Comparison of ENCODE assay signal across 8 cellular contexts in the genomic region with DNA sequence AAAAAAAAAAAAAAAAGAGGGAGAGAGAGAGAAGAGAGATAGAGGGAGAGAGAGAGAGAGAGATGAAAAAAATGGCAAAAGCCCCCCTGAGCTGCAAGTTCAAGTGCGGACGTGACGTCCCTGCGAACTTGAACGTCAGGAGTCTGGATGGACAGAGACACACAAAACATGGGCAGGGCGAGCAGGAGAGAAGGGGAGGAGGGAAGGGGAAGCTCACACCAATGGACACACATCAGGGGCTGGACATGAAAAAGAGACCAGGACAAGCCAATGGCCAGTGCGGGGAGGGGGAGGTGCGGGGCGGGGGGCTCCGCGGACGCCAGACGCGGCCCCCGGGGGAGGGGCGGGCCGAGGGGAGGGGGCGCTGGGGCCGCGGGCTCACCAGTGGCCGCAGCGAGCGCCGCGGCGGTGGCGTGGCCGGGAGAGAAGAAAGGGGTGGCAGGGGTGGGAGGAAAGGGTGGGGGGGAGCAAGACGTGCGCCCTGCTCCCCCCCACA. TPM values are rescaled to one million over a fixed set of nuclear protein-coding genes. Genes with fewer than 3 reads are reported as not detected.
DNase-seq lines count a peak whose midpoint lies in the region; ATAC-seq and TF ChIP-seq lines count a peak whose summit lies in the region.

BCL11A (minus strand) TSS at position 159 of the 496 bp plus-strand sequence. CDS start 384 bp downstream, outside the sequence.

- H3K27ac ChIP-seq in CD4-positive, alpha-beta T cell (ENCODE audit: low read depth, low read length): no peak within 1 kb of the TSS
- no peak within 1 kb of the TSS for H3K27ac ChIP-seq in neuronal stem cell (replicated peaks; ENCODE audit: low read length)

- peak within 1 kb of the TSS; percentile 64 for H3K18ac ChIP-seq in neuronal stem cell (ENCODE audit: low read length)

- no peaks in the 10 kb centered on the region for H3K79me1 ChIP-seq in neuronal stem cell (ENCODE audit: low read depth, low read length)

- POLR2A ChIA-PET in CD4-positive, alpha-beta T cell (lab: Charles Lee): no interaction called here

- H2BK120ac ChIP-seq in neuronal stem cell (ENCODE audit: low read depth, low read length): no peak within 1 kb of the TSS

- no peak within 1 kb of the TSS for H2BK12ac ChIP-seq in neuronal stem cell (ENCODE audit: low read length)

- H3K27ac Mint-ChIP-seq in CD4-positive, alpha-beta T cell: peak within 1 kb of the TSS; percentile 42

- H3K36me3 Mint-ChIP-seq in CD4-positive, alpha-beta T cell (ENCODE audit: low read depth): peaks cover 8% of the 10 kb centered on the region

- H3K27me3 ChIP-seq in CD4-positive, alpha-beta T cell (ENCODE audit: control insufficient read depth, insufficient read depth, low read length): peaks cover 80% of the 10 kb centered on the region
- peaks cover 9 to 92% (median 66%) of the 10 kb centered on the region in 3 experiments for H3K27me3 ChIP-seq in neuronal stem cell (ENCODE audit: control insufficient read depth in 3 of 3, insufficient read depth in 3 of 3, low read depth in 1 of 3, low read length in 3 of 3)

- H3K4me3 Mint-ChIP-seq in CD4-positive, alpha-beta T cell: peak within 1 kb of the TSS; percentile 92

- H4K91ac ChIP-seq in neuronal stem cell (ENCODE audit: low read depth, low read length, poor library complexity): no peak within 1 kb of the TSS

- no peak within 1 kb of the TSS for H2AK5ac ChIP-seq in neuronal stem cell (ENCODE audit: low read depth, low read length)

- WGBS in neuronal stem cell (ENCODE audit: extremely low coverage in 2 of 2, insufficient read length in 2 of 2, insufficient replicate concordance in 1 of 2), 2 donors: no CpG with 5 or more reads among the region's 30 CpGs

- H3K9ac ChIP-seq in neuronal stem cell (ENCODE audit: low read depth, low read length, poor library complexity): peak within 1 kb of the TSS; percentile 53

- intact Hi-C loops in CD4-positive, alpha-beta T cell (cut with DNase I, micrococcal nuclease): loop anchor here (5.0 to 10.0 kb wide), 4 partner anchors 291 to 1529 kb away; no protein-coding TSS in a partner anchor

- H2BK5ac ChIP-seq in neuronal stem cell (ENCODE audit: low read length): peak within 1 kb of the TSS; percentile 39

- no peaks in the 10 kb centered on the region for H3K9me3 ChIP-seq in CD4-positive, alpha-beta T cell (ENCODE audit: control insufficient read depth, low read length)
- no peaks in the 10 kb centered on the region for H3K9me3 ChIP-seq in neuronal stem cell (replicated peaks in 1 of 2; ENCODE audit: control insufficient read depth in 2 of 2, insufficient read depth in 1 of 2, low read depth in 1 of 2, low read length in 2 of 2)

- peak within 1 kb of the TSS; percentile 4 for H3K14ac ChIP-seq in neuronal stem cell (ENCODE audit: low read length)

- DNase-seq in CD4-positive, alpha-beta T cell: no peak
- peak; percentile 93 for DNase-seq in NCI-H2171 treated with DMSO at 0.1 percent for 48 hours (lab: John Stamatoyannopoulos, UW)
- DNase-seq in foreskin fibroblast: peak; percentile 56 to 85
- no peak for DNase-seq in neuronal stem cell (ENCODE audit: low spot score)
- DNase-seq in stimulated activated CD4-positive, alpha-beta T cell treated with anti-CD3 and anti-CD28 coated beads, Interleukin-4, amount 100 ng/mL, for 24 hours: no peak
- no peak for DNase-seq in mesenteric fat pad (ENCODE audit: low spot score)

- H4K8ac ChIP-seq in neuronal stem cell (ENCODE audit: low read depth, low read length): no peak within 1 kb of the TSS

- peaks cover 51% of the 10 kb centered on the region for H3K4me1 Mint-ChIP-seq in CD4-positive, alpha-beta T cell (ENCODE audit: low read depth)

- H3K23ac ChIP-seq in neuronal stem cell (ENCODE audit: low read depth, low read length, poor library complexity): no peak within 1 kb of the TSS

- no peak for ATAC-seq in CD4-positive, alpha-beta T cell (ENCODE audit: poor library complexity)
- ATAC-seq in GM21717 (IDR thresholded peaks at IDR 0.05; ENCODE audit: unreplicated experiment): peak; percentile 0

- peak within 1 kb of the TSS; percentile 98 for H3K4me2 ChIP-seq in neuronal stem cell (ENCODE audit: insufficient read depth, low read length, poor library complexity, severe bottlenecking)

- H3K4me1 ChIP-seq in neuronal stem cell (ENCODE audit: control insufficient read depth in 2 of 2, insufficient read depth in 1 of 2, low read depth in 1 of 2, low read length in 2 of 2): peaks cover 14 to 28% of the 10 kb centered on the region in 2 donors

- CTCF ChIA-PET in CD4-positive, alpha-beta T cell (lab: Charles Lee): no interaction called here

- H3K36me3 ChIP-seq in neuronal stem cell (replicated peaks in 1 of 2; ENCODE audit: control insufficient read depth in 2 of 2, insufficient read depth in 2 of 2, low read length in 2 of 2): no peaks in the 10 kb centered on the region

- H3K4ac ChIP-seq in neuronal stem cell (ENCODE audit: low read length): no peak within 1 kb of the TSS

- H2BK15ac ChIP-seq in neuronal stem cell (ENCODE audit: low read length): no peak within 1 kb of the TSS

- H3K4me3 ChIP-seq in WI38 (ENCODE audit: low read depth, low read length) (peak within 1 kb of the TSS; percentile 67), foreskin fibroblast (ENCODE audit: low read depth in 1 of 2, low read length in 2 of 2) (peak within 1 kb of the TSS; percentile 74 to 79), neuronal stem cell (ENCODE audit: low read length in 2 of 2) (peak within 1 kb of the TSS; percentile 32 to 81)

- no peak for TF ChIP-seq CTCF in CD4-positive, alpha-beta T cell (IDR thresholded peaks at IDR 0.05)
- TF ChIP-seq CTCF in WI38 (IDR thresholded peaks at IDR 0.05; ENCODE audit: low read depth, low read length): no peak
- no peak for TF ChIP-seq CTCF in foreskin fibroblast (IDR thresholded peaks at IDR 0.05; ENCODE audit: low read depth, low read length)

- H3K27me3 Mint-ChIP-seq in CD4-positive, alpha-beta T cell: peaks cover 71% of the 10 kb centered on the region

- peak within 1 kb of the TSS; percentile 92 for H2AFZ ChIP-seq in neuronal stem cell (ENCODE audit: low read length)

- H3K9me3 Mint-ChIP-seq in CD4-positive, alpha-beta T cell: no peaks in the 10 kb centered on the region

RNA-seq across cellular contexts. Expression of gene BCL11A, which starts in this region (rescaled TPM):
- 1 to 10 TPM; 2.3 to 3.3 TPM for total RNA-seq in CD4-positive, alpha-beta T cell
- polyA plus RNA-seq in neuronal stem cell (2013, experiment 1 of 2): 0.11 TPM
- polyA plus RNA-seq in neuronal stem cell (2013, experiment 2 of 2): 0.17 TPM
- total RNA-seq in mesenteric fat pad: 0.64 TPM

Comparison
In these comparisons a context has a peak if more than half of its experiments do, and no peak if none do; other contexts are left out.
1. DNase-seq: peak in NCI-H2171 treated with DMSO at 0.1 percent for 48 hours (single experiment) and foreskin fibroblast (2 of 2); none in CD4-positive, alpha-beta T cell (0 of 10), neuronal stem cell (single experiment), stimulated activated CD4-positive, alpha-beta T cell treated with anti-CD3 and anti-CD28 coated beads, Interleukin-4, amount 100 ng/mL, for 24 hours (single experiment) and mesenteric fat pad (single experiment).
2. Peak in every context shown above with its lines, with median percentiles within 50 percentile points of each other: H3K4me3 ChIP-seq.